In genomic region chr22:44714703-44715350, GRCh38 we compare ENCODE assay signal across 1 cellular context.
TF ChIP-seq lines count a peak whose summit lies in the region.

No MANE protein-coding gene starts in this region.

TF ChIP-seq in K562, 482 proteins besides CTCF, POLR2A, EP300 and RAD21:
- TF ChIP-seq ZSCAN29 (IDR thresholded peaks at IDR 0.05) (no peak), MBD1 (CRISPR knock-in tag; IDR thresholded peaks at IDR 0.05) (no peak), RBM25 (IDR thresholded peaks at IDR 0.05; ENCODE audit: low read depth, low read length, severe bottlenecking) (peak; percentile 51), EP400 (IDR thresholded peaks at IDR 0.05) (no peak), ZFP36 (IDR thresholded peaks at IDR 0.05; ENCODE audit: low read depth, low read length, partially characterized antibody) (peak; percentile 61)
